ENCODE assay signal across 11 cellular contexts in genomic region chr20:3935956-3936340, GRCh38. TPM values are rescaled to one million over a fixed set of nuclear protein-coding genes. Genes with fewer than 3 reads are reported as not detected.
A peak's percentile ranks its signal among the peaks of the same experiment; 100 is the strongest.
DNase-seq lines count a peak whose midpoint lies in the region; ATAC-seq, FAIRE-seq and TF ChIP-seq lines count a peak whose summit lies in the region.
"Had no signal": no experiment of that assay in that cellular context is flagged by ENCODE, and none has a peak within 500 bp of the region (broad histone marks: within the 10 kb centered on the region; RNA-seq: fewer than 3 reads in every experiment).

No MANE protein-coding gene starts in this region.

- no CpG with 5 or more reads among the region's 2 CpGs for WGBS in trophoblast cell (ENCODE audit: extremely low coverage, insufficient coverage, insufficient read length)

- H3K27me3 Mint-ChIP-seq in CD14-positive monocyte (ENCODE audit: low read depth in 3 of 3) = no peaks in the 10 kb centered on the region
- no peaks in the 10 kb centered on the region for H3K27me3 Mint-ChIP-seq in T-helper 2 cell treated with Interferon-gamma antibody and Interleukin-4, amounts not matched to agents 5 μg/mL and 100 μg/mL, for 36 hours (ENCODE audit: low read depth)
- H3K27me3 Mint-ChIP-seq: activated B cell treated with CpG ODN at 0.5 μM for 24 hours had no signal

- FAIRE-seq in GM12891 (lab: Jason Lieb, UNC) (peak; percentile 78), urothelium cell line (lab: Jason Lieb, UNC) (no peak)

- no peak for DNase-seq in CD14-positive monocyte (ENCODE audit: low spot score)
- DNase-seq in GM12891 (ENCODE audit: insufficient read length, low spot score) = no peak
- DNase-seq in trophoblast cell = no peak
- DNase-seq in inferior parietal cortex (ENCODE audit: extremely low spot score) = no peak
- DNase-seq in T-helper 2 cell treated with Interferon-gamma antibody and Interleukin-4, amounts not matched to agents 5 μg/mL and 100 μg/mL, for 36 hours (ENCODE audit: low spot score) = no peak
- no peak for DNase-seq in urothelium cell line (ENCODE audit: low spot score)
- DNase-seq: activated B cell treated with CpG ODN at 0.5 μM for 24 hours; activated naive CD4-positive, alpha-beta T cell; effector memory CD4-positive, alpha-beta T cell had no signal

- H3K4me2 ChIP-seq in trophoblast cell (ENCODE audit: low read length) = no peak overlapping the region

- H3K23ac ChIP-seq in trophoblast cell (ENCODE audit: low read length) = peak overlapping the region; percentile 22

- no peak overlapping the region for H3K4me3 Mint-ChIP-seq in CD14-positive monocyte
- H3K4me3 Mint-ChIP-seq in T-helper 2 cell treated with Interferon-gamma antibody and Interleukin-4, amounts not matched to agents 5 μg/mL and 100 μg/mL, for 36 hours = no peak overlapping the region
- H3K4me3 Mint-ChIP-seq: activated B cell treated with CpG ODN at 0.5 μM for 24 hours had no signal

- peaks cover 11 to 22% of the 10 kb centered on the region in 2 experiments for H3K36me3 ChIP-seq in trophoblast cell (ENCODE audit: control insufficient read depth in 1 of 2, insufficient read depth in 2 of 2, low read length in 2 of 2)

- H3K36me3 Mint-ChIP-seq in CD14-positive monocyte = peaks cover 51 to 92% of the 10 kb centered on the region in 2 donors
- peaks cover 47% of the 10 kb centered on the region for H3K36me3 Mint-ChIP-seq in T-helper 2 cell treated with Interferon-gamma antibody and Interleukin-4, amounts not matched to agents 5 μg/mL and 100 μg/mL, for 36 hours (ENCODE audit: low read depth)

- intact Hi-C loops in CD14-positive monocyte (cut with micrococcal nuclease) = no loop called here

- no peak overlapping the region for H3K4me3 ChIP-seq in trophoblast cell (ENCODE audit: low read depth, low read length)

- TF ChIP-seq POLR2A in GM12891 (IDR thresholded peaks at IDR 0.05; ENCODE audit: low read depth, low read length) = no peak

- H3K9ac ChIP-seq in trophoblast cell (ENCODE audit: low read length) = no peak overlapping the region

- H2AK5ac ChIP-seq in trophoblast cell (ENCODE audit: low read length) = no peak overlapping the region

- no peaks in the 10 kb centered on the region for H3K79me1 ChIP-seq in trophoblast cell (ENCODE audit: low read length)

- H3K18ac ChIP-seq in trophoblast cell (ENCODE audit: low read length) = no peak overlapping the region

- H3K27me3 ChIP-seq in trophoblast cell (ENCODE audit: insufficient read depth, low read length) = no peaks in the 10 kb centered on the region

- H2AFZ ChIP-seq in trophoblast cell (ENCODE audit: insufficient read depth, low read length, poor library complexity) = no peak overlapping the region

- ATAC-seq in HG02763 (IDR thresholded peaks at IDR 0.05; ENCODE audit: unreplicated experiment) = no peak

- H3K79me2 ChIP-seq in trophoblast cell (ENCODE audit: control insufficient read depth, insufficient read depth, low read length, poor library complexity) = no peaks in the 10 kb centered on the region

- no peak overlapping the region for H2BK5ac ChIP-seq in trophoblast cell (ENCODE audit: low read depth, low read length, poor library complexity)

- H4K91ac ChIP-seq in trophoblast cell (ENCODE audit: low read depth, low read length) = no peak overlapping the region

- peaks cover 38% of the 10 kb centered on the region for H3K4me1 Mint-ChIP-seq in CD14-positive monocyte
- H3K4me1 Mint-ChIP-seq in T-helper 2 cell treated with Interferon-gamma antibody and Interleukin-4, amounts not matched to agents 5 μg/mL and 100 μg/mL, for 36 hours (ENCODE audit: low read depth) = peaks cover 13% of the 10 kb centered on the region

- H3K27ac ChIP-seq in VCaP (peak overlapping the region; percentile 45), trophoblast cell (ENCODE audit: low read depth, low read length) (no peak overlapping the region)

- TF ChIP-seq CTCF in CD14-positive monocyte (IDR thresholded peaks at IDR 0.05) (no peak), VCaP (conservative IDR thresholded peaks at IDR 0.05) (no peak)

- H2BK12ac ChIP-seq in trophoblast cell (ENCODE audit: low read length) = no peak overlapping the region

- peaks cover 2% of the 10 kb centered on the region for H3K9me3 ChIP-seq in trophoblast cell (ENCODE audit: insufficient read depth, low read depth, low read length)

- H3K4me1 ChIP-seq in trophoblast cell (ENCODE audit: control insufficient read depth in 1 of 2, insufficient read depth in 2 of 2, low read length in 2 of 2) = no peaks in the 10 kb centered on the region

- H3K4ac ChIP-seq in trophoblast cell (ENCODE audit: low read depth, low read length) = no peak overlapping the region

- H3K14ac ChIP-seq in trophoblast cell (ENCODE audit: low read length) = no peak overlapping the region

- H4K12ac ChIP-seq in trophoblast cell (ENCODE audit: low read depth, low read length) = no peak overlapping the region

- no peak overlapping the region for H2BK120ac ChIP-seq in trophoblast cell (ENCODE audit: insufficient read depth, low read length, poor library complexity)

- H3K27ac Mint-ChIP-seq in CD14-positive monocyte = peak overlapping the region in 4 of 7 donors; percentile 24 to 81 (median 64)
- no peak overlapping the region for H3K27ac Mint-ChIP-seq in T-helper 2 cell treated with Interferon-gamma antibody and Interleukin-4, amounts not matched to agents 5 μg/mL and 100 μg/mL, for 36 hours
- H3K27ac Mint-ChIP-seq: activated B cell treated with CpG ODN at 0.5 μM for 24 hours had no signal

- no peak overlapping the region for H4K8ac ChIP-seq in trophoblast cell (ENCODE audit: low read depth, low read length)

- H3K9me3 Mint-ChIP-seq in CD14-positive monocyte = no peaks in the 10 kb centered on the region
- H3K9me3 Mint-ChIP-seq in T-helper 2 cell treated with Interferon-gamma antibody and Interleukin-4, amounts not matched to agents 5 μg/mL and 100 μg/mL, for 36 hours = peaks cover 10% of the 10 kb centered on the region

TF ChIP-seq in GM12891, 5 proteins besides CTCF, POLR2A, EP300 and RAD21:
- no peak for TF ChIP-seq TAF1 (IDR thresholded peaks at IDR 0.05; ENCODE audit: low read depth, low read length)
- peak; percentile 26 for TF ChIP-seq PAX5 (IDR thresholded peaks at IDR 0.05; ENCODE audit: insufficient read depth, low read length, severe bottlenecking)

RNA-seq across cellular contexts. Expression of gene PANK2, which starts 46.8 kb away (rescaled TPM):
- 10 to 100 TPM; 48.0 to 65.7 TPM for polyA plus RNA-seq in CD14-positive monocyte
- polyA plus RNA-seq in GM12891 (2012; ENCODE audit: low read depth, missing spikeins) = 25.2 TPM
- polyA plus RNA-seq in trophoblast cell (2013) = 18.9 and 19.4 TPM in 2 replicates
